ENCODE assay signal across 34 cellular contexts in genomic region chr12:126210448-126210847, GRCh38.
"Had no signal": no experiment of that assay in that cellular context is flagged by ENCODE, and none has a peak within 500 bp of the region (broad histone marks: within the 10 kb centered on the region; RNA-seq: fewer than 3 reads in every experiment).

No MANE protein-coding gene starts in this region.

- H3K27ac Mint-ChIP-seq: activated CD4-positive, alpha-beta memory T cell treated with anti-CD3 and anti-CD28 coated beads for 36 hours; activated CD4-positive, alpha-beta T cell treated with anti-CD3 and anti-CD28 coated beads for 36 hours; activated CD4-positive, alpha-beta T cell treated with anti-CD3 and anti-CD28 coated beads, Interleukin-2, amount 10 ng/mL, durations not matched to agents 7 days and 5 days; activated CD8-positive, alpha-beta memory T cell treated with anti-CD3 and anti-CD28 coated beads, Interleukin-2, amount 10 ng/mL, durations not matched to agents 7 days and 5 days; activated naive CD4-positive, alpha-beta T cell treated with anti-CD3 and anti-CD28 coated beads, Interleukin-2, amount 50 U/mL, for 24 hours; activated naive CD8-positive, alpha-beta T cell treated with anti-CD3 and anti-CD28 coated beads, Interleukin-2, amount 10 ng/mL, durations not matched to agents 7 days and 5 days; activated T-cell treated with anti-CD3 and anti-CD28 coated beads, Interleukin-2, amount 50 U/mL, for 24 hours; activated T-helper 2 cell treated with anti-CD3 and anti-CD28 coated beads, Interferon-gamma antibody, Interleukin-2, Interleukin-4, amounts not matched to agents 10 μg/mL and 5 μg/mL and 100 μg/mL, durations not matched to agents 14 hours and 24 hours and 36 hours; T-helper 1 cell treated with Interleukin-12 subunit alpha and Interleukin-12 subunit beta and Interleukin-4 antibody, amounts not matched to agents 30 μg/mL and 1 μg/mL, for 36 hours; T-helper 2 cell treated with Interferon-gamma antibody and Interleukin-4, amounts not matched to agents 5 μg/mL and 100 μg/mL, for 36 hours had no signal

- H3K27me3 ChIP-seq: body of pancreas, breast epithelium, MG63 had no signal

- H3K4me2 ChIP-seq: PC-9 had no signal

- H3K4me1 ChIP-seq: breast epithelium had no signal

- H3K4me3 ChIP-seq: body of pancreas, breast epithelium, K562, MG63, PC-9 had no signal

- H3K9me3 ChIP-seq: body of pancreas, MG63 had no signal

- H3K9me3 Mint-ChIP-seq: activated CD4-positive, alpha-beta memory T cell treated with anti-CD3 and anti-CD28 coated beads for 36 hours; activated CD4-positive, alpha-beta T cell treated with anti-CD3 and anti-CD28 coated beads, Interleukin-2, amount 10 ng/mL, durations not matched to agents 7 days and 5 days; activated naive CD4-positive, alpha-beta T cell treated with anti-CD3 and anti-CD28 coated beads, Interleukin-2, amount 50 U/mL, for 24 hours; activated T-cell treated with anti-CD3 and anti-CD28 coated beads, Interleukin-2, amount 50 U/mL, for 24 hours; activated T-helper 2 cell treated with anti-CD3 and anti-CD28 coated beads, Interferon-gamma antibody, Interleukin-2, Interleukin-4, amounts not matched to agents 10 μg/mL and 5 μg/mL and 100 μg/mL, durations not matched to agents 14 hours and 24 hours and 36 hours; T-helper 1 cell treated with Interleukin-12 subunit alpha and Interleukin-12 subunit beta and Interleukin-4 antibody, amounts not matched to agents 30 μg/mL and 1 μg/mL, for 36 hours; T-helper 2 cell treated with Interferon-gamma antibody and Interleukin-4, amounts not matched to agents 5 μg/mL and 100 μg/mL, for 36 hours had no signal

- DNase-seq: activated CD4-positive, alpha-beta memory T cell treated with anti-CD3 and anti-CD28 coated beads for 36 hours; activated CD4-positive, alpha-beta T cell treated with anti-CD3 and anti-CD28 coated beads for 36 hours; activated CD4-positive, alpha-beta T cell treated with anti-CD3 and anti-CD28 coated beads, Interleukin-2, amount 10 ng/mL, durations not matched to agents 7 days and 5 days; activated CD8-positive, alpha-beta memory T cell treated with anti-CD3 and anti-CD28 coated beads for 24 hours; activated CD8-positive, alpha-beta memory T cell treated with anti-CD3 and anti-CD28 coated beads, Interleukin-2, amount 10 ng/mL, durations not matched to agents 7 days and 5 days; activated gamma-delta T cell; activated naive CD4-positive, alpha-beta T cell treated with Interleukin-2 at 50 U/mL for 16 hours; activated naive CD8-positive, alpha-beta T cell treated with anti-CD3 and anti-CD28 coated beads, Interleukin-2, amount 10 ng/mL, durations not matched to agents 7 days and 5 days; activated T-cell treated with anti-CD3 and anti-CD28 coated beads, Interleukin-2, amount 50 U/mL, for 24 hours; body of pancreas; MG63; NCI-H1048; NCI-H1105 treated with DMSO at 0.1 percent for 48 hours; NCI-H1436; NCI-H1694 treated with DMSO at 0.1 percent for 48 hours; NCI-H2029 treated with DMSO at 0.1 percent for 48 hours; NCI-H2107; NCI-H2171; NCI-H510A; NCI-H526; NCI-H748 treated with DMSO at 0.1 percent for 48 hours; NK-92 treated with Interleukin-12 subunit alpha and Interleukin-12 subunit beta, amount 100 ng/mL, for 24 hours; PC-9; Right ventricle myocardium superior had no signal

- H3K36me3 Mint-ChIP-seq: activated CD4-positive, alpha-beta memory T cell treated with anti-CD3 and anti-CD28 coated beads for 36 hours; activated CD8-positive, alpha-beta memory T cell treated with anti-CD3 and anti-CD28 coated beads, Interleukin-2, amount 10 ng/mL, durations not matched to agents 7 days and 5 days; activated naive CD4-positive, alpha-beta T cell treated with anti-CD3 and anti-CD28 coated beads, Interleukin-2, amount 50 U/mL, for 24 hours; activated naive CD8-positive, alpha-beta T cell treated with anti-CD3 and anti-CD28 coated beads, Interleukin-2, amount 10 ng/mL, durations not matched to agents 7 days and 5 days had no signal

- H2AFZ ChIP-seq: PC-9 had no signal

- H3K36me3 ChIP-seq: breast epithelium, MG63 had no signal

- FAIRE-seq: astrocyte, K562, RCC 7860, TTC549 had no signal

- H3K4me3 Mint-ChIP-seq: activated CD4-positive, alpha-beta memory T cell treated with anti-CD3 and anti-CD28 coated beads for 36 hours; activated CD4-positive, alpha-beta T cell treated with anti-CD3 and anti-CD28 coated beads for 36 hours; activated CD4-positive, alpha-beta T cell treated with anti-CD3 and anti-CD28 coated beads, Interleukin-2, amount 10 ng/mL, durations not matched to agents 7 days and 5 days; activated CD8-positive, alpha-beta memory T cell treated with anti-CD3 and anti-CD28 coated beads, Interleukin-2, amount 10 ng/mL, durations not matched to agents 7 days and 5 days; activated naive CD4-positive, alpha-beta T cell treated with anti-CD3 and anti-CD28 coated beads, Interleukin-2, amount 50 U/mL, for 24 hours; activated naive CD8-positive, alpha-beta T cell treated with anti-CD3 and anti-CD28 coated beads, Interleukin-2, amount 10 ng/mL, durations not matched to agents 7 days and 5 days; activated T-cell treated with anti-CD3 and anti-CD28 coated beads, Interleukin-2, amount 50 U/mL, for 24 hours; T-helper 1 cell treated with Interleukin-12 subunit alpha and Interleukin-12 subunit beta and Interleukin-4 antibody, amounts not matched to agents 30 μg/mL and 1 μg/mL, for 36 hours; T-helper 2 cell treated with Interferon-gamma antibody and Interleukin-4, amounts not matched to agents 5 μg/mL and 100 μg/mL, for 36 hours had no signal

- H3K4me1 Mint-ChIP-seq: activated CD4-positive, alpha-beta T cell treated with anti-CD3 and anti-CD28 coated beads for 36 hours; activated CD4-positive, alpha-beta T cell treated with anti-CD3 and anti-CD28 coated beads, Interleukin-2, amount 10 ng/mL, durations not matched to agents 7 days and 5 days; activated CD8-positive, alpha-beta memory T cell treated with anti-CD3 and anti-CD28 coated beads, Interleukin-2, amount 10 ng/mL, durations not matched to agents 7 days and 5 days; activated naive CD4-positive, alpha-beta T cell treated with anti-CD3 and anti-CD28 coated beads, Interleukin-2, amount 50 U/mL, for 24 hours; activated naive CD8-positive, alpha-beta T cell treated with anti-CD3 and anti-CD28 coated beads, Interleukin-2, amount 10 ng/mL, durations not matched to agents 7 days and 5 days had no signal

- H3K27me3 Mint-ChIP-seq: activated CD4-positive, alpha-beta T cell treated with anti-CD3 and anti-CD28 coated beads, Interleukin-2, amount 10 ng/mL, durations not matched to agents 7 days and 5 days; activated CD8-positive, alpha-beta memory T cell treated with anti-CD3 and anti-CD28 coated beads, Interleukin-2, amount 10 ng/mL, durations not matched to agents 7 days and 5 days; activated naive CD4-positive, alpha-beta T cell treated with anti-CD3 and anti-CD28 coated beads, Interleukin-2, amount 50 U/mL, for 24 hours; activated naive CD8-positive, alpha-beta T cell treated with anti-CD3 and anti-CD28 coated beads, Interleukin-2, amount 10 ng/mL, durations not matched to agents 7 days and 5 days; activated T-cell treated with anti-CD3 and anti-CD28 coated beads, Interleukin-2, amount 50 U/mL, for 24 hours had no signal

- ATAC-seq: activated CD4-positive, alpha-beta T cell treated with anti-CD3 and anti-CD28 coated beads for 36 hours; activated CD8-positive, alpha-beta memory T cell treated with anti-CD3 and anti-CD28 coated beads, Interleukin-2, amount 10 ng/mL, durations not matched to agents 7 days and 5 days; body of pancreas; K562 had no signal

- H3K27ac ChIP-seq: body of pancreas, breast epithelium, PC-9, RWPE1 had no signal
